ENCODE assay signal across 8 cellular contexts in the genomic region with DNA sequence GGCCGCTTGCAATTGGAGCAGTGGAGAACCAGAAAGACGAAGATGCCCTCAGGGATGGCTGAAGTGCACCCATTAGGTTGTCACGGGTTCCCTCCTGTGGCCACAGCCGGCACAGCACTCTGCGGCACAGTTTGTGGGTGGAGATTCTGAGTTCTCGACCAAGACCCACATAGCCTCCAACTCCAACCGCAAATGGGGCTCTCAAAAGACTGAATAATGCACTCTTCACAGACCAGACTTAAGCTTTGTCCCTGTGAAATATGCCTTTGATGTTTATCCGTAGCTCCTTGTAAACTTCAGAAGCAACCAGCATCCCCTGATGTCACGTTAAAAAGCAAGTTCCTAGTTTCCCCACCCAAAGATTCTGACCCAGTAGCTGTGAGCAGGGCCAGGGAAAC.
A peak's percentile ranks its signal among the peaks of the same experiment; 100 is the strongest.
DNase-seq lines count a peak whose midpoint lies in the region; ATAC-seq and TF ChIP-seq lines count a peak whose summit lies in the region.

No MANE protein-coding gene starts in this region.

- TF ChIP-seq CTCF in AG09309 (IDR thresholded peaks at IDR 0.05; ENCODE audit: control insufficient read depth, insufficient read depth, low read depth, low read length, missing control alignments) (peak; percentile 90), WI38 (IDR thresholded peaks at IDR 0.05; ENCODE audit: low read depth, low read length) (peak; percentile 97), cardiac fibroblast (IDR thresholded peaks at IDR 0.05; ENCODE audit: low read depth, low read length) (peak; percentile 95)

- DNase-seq in AG09309 (ENCODE audit: low read depth) (peak; percentile 25), NCI-H2171 treated with DMSO at 0.1 percent for 48 hours (lab: John Stamatoyannopoulos, UW) (peak; percentile 57), cardiac fibroblast (ENCODE audit: low read depth in 2 of 2) (peak; percentile 76 to 82), kidney tubule cell (ENCODE audit: low spot score) (peak; percentile 76)
- DNase-seq in stimulated activated CD4-positive, alpha-beta T cell treated with anti-CD3 and anti-CD28 coated beads, Interleukin-4, amount 100 ng/mL, for 48 hours (ENCODE audit: low read depth in 2 of 2) = peak; percentile 60 to 62

- H3K4me3 ChIP-seq in AG09309 (ENCODE audit: control insufficient read depth, low read depth, low read length) = no peak overlapping the region
- H3K4me3 ChIP-seq in WI38 (ENCODE audit: low read depth, low read length) = no peak overlapping the region
- no peak overlapping the region for H3K4me3 ChIP-seq in cardiac fibroblast (replicated peaks in 1 of 2; ENCODE audit: low read depth in 2 of 2, low read length in 2 of 2)

- ATAC-seq in GM18858 (IDR thresholded peaks at IDR 0.05; ENCODE audit: unreplicated experiment) = peak; percentile 89
- ATAC-seq in HG03095 (IDR thresholded peaks at IDR 0.05; ENCODE audit: unreplicated experiment) = peak; percentile 89

Comparison
In these comparisons a context has a peak if more than half of its experiments do, and no peak if none do; other contexts are left out.
1. DNase-seq: peak in every context shown above with its lines; median percentile 79 in cardiac fibroblast; 76 in kidney tubule cell; 61 in stimulated activated CD4-positive, alpha-beta T cell treated with anti-CD3 and anti-CD28 coated beads, Interleukin-4, amount 100 ng/mL, for 48 hours; 57 in NCI-H2171 treated with DMSO at 0.1 percent for 48 hours; 25 in AG09309.